Comparison of ENCODE assay signal across 8 cellular contexts in the genomic region with DNA sequence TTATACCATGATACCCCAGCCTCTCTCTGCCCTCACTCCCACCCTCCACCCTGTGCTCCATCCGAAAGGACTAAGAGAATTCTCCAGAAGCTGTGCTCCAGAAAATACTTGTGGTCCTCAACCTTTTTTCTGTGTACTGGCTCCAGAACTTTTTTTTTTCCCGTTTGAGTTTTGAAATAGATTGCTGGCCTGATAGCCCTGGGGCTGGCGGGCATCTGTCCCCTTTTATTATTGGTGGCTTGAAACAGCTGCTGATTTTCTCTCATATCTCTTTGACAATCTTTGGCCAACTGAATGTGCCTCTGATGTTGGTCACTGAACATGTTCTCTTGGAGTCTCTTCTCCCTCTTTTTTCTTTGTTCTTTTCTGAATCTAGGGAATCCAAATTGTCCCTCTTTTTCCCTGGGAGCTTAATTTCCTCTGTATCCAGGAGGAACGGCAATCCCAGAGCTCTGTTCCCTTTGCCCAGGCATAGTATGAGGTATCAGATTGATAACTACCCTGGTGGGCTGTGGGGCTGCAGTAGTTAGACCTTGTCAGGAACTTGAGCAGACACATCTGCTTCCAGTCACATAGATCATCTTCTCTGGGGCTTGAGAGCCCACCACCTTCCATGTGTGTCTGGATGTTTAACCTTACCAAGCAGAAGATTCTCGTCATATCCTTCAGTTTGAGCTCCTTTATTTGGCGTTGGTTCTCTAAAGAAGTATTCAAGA. TPM values are rescaled to one million over a fixed set of nuclear protein-coding genes. Genes with fewer than 3 reads are reported as not detected.
DNase-seq lines count a peak whose midpoint lies in the region; ATAC-seq and TF ChIP-seq lines count a peak whose summit lies in the region.

No MANE protein-coding gene starts in this region.

- H3F3A ChIP-seq in DOHH2 (ENCODE audit: control insufficient read depth, insufficient read depth): no peaks in the 10 kb centered on the region

- H3K36me3 ChIP-seq in DOHH2 (ENCODE audit: control insufficient read depth, low read length) (no peaks in the 10 kb centered on the region; the same call in 1 of the 2 replicates), SJSA1 (peaks cover 42% of the 10 kb centered on the region), esophagus muscularis mucosa (peaks cover 9 to 31% (median 24%) of the 10 kb centered on the region in 4 donors), psoas muscle (ENCODE audit: insufficient read depth in 1 of 2, low read depth in 1 of 2) (peaks cover 14 to 28% of the 10 kb centered on the region in 2 donors)

- no peak for TF ChIP-seq POLR2A in esophagus muscularis mucosa (IDR thresholded peaks at IDR 0.05; ENCODE audit: low read depth)

- intact Hi-C loops in esophagus muscularis mucosa (cut with DNase I) (loop anchor here (2.0 to 5.0 kb wide), 2 partner anchors 71 to 123 kb away; a partner anchor contains a TSS), psoas muscle (cut with DNase I) (loop anchor here (2.0 to 5.0 kb wide), 4 partner anchors 27 to 123 kb away; a partner anchor contains a TSS)

- H3K4me3 ChIP-seq in DOHH2 (ENCODE audit: low read length) (peak overlapping the region; percentile 83), SJSA1 (peak overlapping the region; percentile 72), esophagus muscularis mucosa (peak overlapping the region; percentile 79 to 93 (median 83)), psoas muscle (peak overlapping the region; percentile 99)

- H4K20me1 ChIP-seq in DOHH2 (ENCODE audit: control insufficient read depth, insufficient read depth, low read depth, low read length): 0 out of 2 replicates have a peak, but pooled peaks cover 7% of the 10 kb centered on the region

- ATAC-seq in psoas muscle (no peak), HG02981 (IDR thresholded peaks at IDR 0.05; ENCODE audit: unreplicated experiment) (no peak), HG03378 (IDR thresholded peaks at IDR 0.05; ENCODE audit: unreplicated experiment) (no peak)

- TF ChIP-seq EP300 in esophagus muscularis mucosa (IDR thresholded peaks at IDR 0.05): no peak

- no peaks in the 10 kb centered on the region for H3K9me2 ChIP-seq in DOHH2 (replicated peaks; ENCODE audit: control insufficient read depth, low read length)

- DNase-seq in SJSA1 (ENCODE audit: low read depth in 1 of 2, low spot score in 2 of 2) (no peak), esophagus muscularis mucosa (ENCODE audit: extremely low spot score) (no peak), psoas muscle (no peak), AG08395 (ENCODE audit: low spot score) (no peak)
- no peak for DNase-seq in stimulated activated CD4-positive, alpha-beta T cell treated with anti-CD3 and anti-CD28 coated beads, Interleukin-4, amount 100 ng/mL, for 1 hour

- 76% methylated on average over 6 of the region's 6 CpGs for WGBS in esophagus muscularis mucosa
- WGBS in psoas muscle, 3 donors: 43 to 48% (median 47%) methylated on average over 6 of the region's 6 CpGs

- H3K27me3 ChIP-seq in DOHH2 (ENCODE audit: control insufficient read depth, low read length): no peaks in the 10 kb centered on the region
- no peaks in the 10 kb centered on the region; the same call in 1 of the 2 replicates for H3K27me3 ChIP-seq in SJSA1 (replicated peaks)
- H3K27me3 ChIP-seq in esophagus muscularis mucosa: peaks cover 0 to 4% (median 0%) of the 10 kb centered on the region in 4 donors
- H3K27me3 ChIP-seq in psoas muscle (ENCODE audit: insufficient read depth in 3 of 3, low read length in 2 of 3): no peaks in the 10 kb centered on the region

- TF ChIP-seq CTCF in DOHH2 (IDR thresholded peaks at IDR 0.05; ENCODE audit: low read depth, low read length, poor library complexity, severe bottlenecking): no peak
- TF ChIP-seq CTCF in esophagus muscularis mucosa (IDR thresholded peaks at IDR 0.05): no peak
- no peak for TF ChIP-seq CTCF in psoas muscle (IDR thresholded peaks at IDR 0.05)

- H3K27ac ChIP-seq in DOHH2 (ENCODE audit: low read depth, low read length) (no peak overlapping the region), SJSA1 (0 out of 2 replicates have a peak overlapping the region, but pooled peaks have one; percentile 49), esophagus muscularis mucosa (replicated peaks in 1 of 4) (peak overlapping the region; percentile 90 to 92 (median 90)), psoas muscle (peak overlapping the region; percentile 99)

- H3K9me3 ChIP-seq in DOHH2 (ENCODE audit: control insufficient read depth, insufficient read depth, low read length) (no peaks in the 10 kb centered on the region), SJSA1 (replicated peaks) (no peaks in the 10 kb centered on the region), esophagus muscularis mucosa (no peaks in the 10 kb centered on the region), psoas muscle (no peaks in the 10 kb centered on the region)

- H3K79me2 ChIP-seq in DOHH2 (ENCODE audit: control insufficient read depth, low read length): peaks cover 30% of the 10 kb centered on the region

- peak overlapping the region; percentile 84 for H3K4me2 ChIP-seq in DOHH2 (ENCODE audit: low read length)

- H3K4me1 ChIP-seq in DOHH2 (ENCODE audit: control insufficient read depth, low read length): peaks cover 44% of the 10 kb centered on the region
- peaks cover 10% of the 10 kb centered on the region for H3K4me1 ChIP-seq in SJSA1 (replicated peaks)
- H3K4me1 ChIP-seq in esophagus muscularis mucosa: peaks cover 13 to 37% (median 32%) of the 10 kb centered on the region in 4 donors
- H3K4me1 ChIP-seq in psoas muscle: peaks cover 44% of the 10 kb centered on the region

RNA-seq across cellular contexts. Expression of a gene that starts 1.6 kb away (rescaled TPM):
- total RNA-seq in SJSA1 (2014; rRNA removed; shearing (Covaris generic)): 7.4 and 10.3 TPM in 2 replicates
- 10 to 100 TPM; 10.8 to 22.4 (median 16.0) TPM for total RNA-seq in esophagus muscularis mucosa
- 10 to 100 TPM; 19.4 to 47.2 (median 38.4) TPM for total RNA-seq in psoas muscle
- polyA plus RNA-seq in psoas muscle: 100 to 1,000 TPM in 1 of 3 donors, 10 to 100 TPM in 2; 13.5 to 187 (median 25.0) TPM

RNA-seq across cellular contexts. Expression of a gene that starts 46.4 kb away (rescaled TPM):
- 0.05 TPM in 1 of 2 replicates, not detected in the other for total RNA-seq in SJSA1 (2014; rRNA removed; shearing (Covaris generic))
- total RNA-seq in esophagus muscularis mucosa (1 to 10 TPM; 2.5 to 4.7 (median 3.6) TPM), psoas muscle (1 to 10 TPM in 1 of 4 donors, under 1 TPM in 3; 0.46 to 1.6 (median 0.64) TPM)
- polyA plus RNA-seq in psoas muscle: 1 to 10 TPM in 1 of 3 donors, under 1 TPM in 2; 0.43 to 1.3 (median 0.69) TPM
